Comparison of ENCODE assay signal across 8 cellular contexts in genomic region chr9:128550770-128551651, GRCh38. TPM values are rescaled to one million over a fixed set of nuclear protein-coding genes. Genes with fewer than 3 reads are reported as not detected.
A peak's percentile ranks its signal among the peaks of the same experiment; 100 is the strongest.
DNase-seq lines count a peak whose midpoint lies in the region; ATAC-seq and TF ChIP-seq lines count a peak whose summit lies in the region.

No MANE protein-coding gene starts in this region.

- H3K4me3 ChIP-seq in heart right ventricle (peak overlapping the region in 9 of 10 donors; percentile 88 to 100 (median 97)), ovary (no peak overlapping the region)

- no peak for DNase-seq in activated naive CD4-positive, alpha-beta T cell (lab: John Stamatoyannopoulos, UW)
- peak; percentile 41 to 49 for DNase-seq in heart right ventricle
- peak; percentile 16 to 47 (median 40) for DNase-seq in ovary
- no peak for DNase-seq in LoVo (ENCODE audit: low spot score)

- H3K4me1 ChIP-seq in heart right ventricle = peaks cover 9 to 60% (median 48%) of the 10 kb centered on the region in 9 donors
- peaks cover 8% of the 10 kb centered on the region for H3K4me1 ChIP-seq in ovary (ENCODE audit: insufficient read depth)

- no peaks in the 10 kb centered on the region for H3K27me3 ChIP-seq in heart right ventricle
- no peaks in the 10 kb centered on the region for H3K27me3 ChIP-seq in ovary

- no peak for ATAC-seq in activated T-helper 17 cell treated with anti-CD3 and anti-CD28 coated beads, Interleukin-2, amount 50 U/mL, for 72 hours (replicated peaks)
- ATAC-seq in heart right ventricle (peak; percentile 0 to 51 (median 20)), HG02870 (IDR thresholded peaks at IDR 0.05; ENCODE audit: unreplicated experiment) (no peak), GM18858 (IDR thresholded peaks at IDR 0.05; ENCODE audit: unreplicated experiment) (no peak)

- H3K9me3 ChIP-seq in heart right ventricle (no peaks in the 10 kb centered on the region), ovary (no peaks in the 10 kb centered on the region)

- TF ChIP-seq EP300 in ovary (IDR thresholded peaks at IDR 0.05) = no peak

- H3K4me3 Mint-ChIP-seq in activated naive CD4-positive, alpha-beta T cell treated with anti-CD3 and anti-CD28 coated beads, Interleukin-2, amount 50 U/mL, for 24 hours = peak overlapping the region; percentile 11
- H3K4me3 Mint-ChIP-seq in activated T-helper 17 cell treated with anti-CD3 and anti-CD28 coated beads, Interleukin-2, amount 50 U/mL, for 72 hours = peak overlapping the region; percentile 90

- H3K27me3 Mint-ChIP-seq in activated naive CD4-positive, alpha-beta T cell treated with anti-CD3 and anti-CD28 coated beads, Interleukin-2, amount 50 U/mL, for 24 hours = no peaks in the 10 kb centered on the region
- H3K27me3 Mint-ChIP-seq in activated T-helper 17 cell treated with anti-CD3 and anti-CD28 coated beads, Interleukin-2, amount 50 U/mL, for 72 hours = no peaks in the 10 kb centered on the region

- intact Hi-C loops in heart right ventricle (cut with DNase I) = loop anchor here in 4 of 10 donors (5.0 to 10.0 kb wide), 5 partner anchors 49 to 186 kb away; partner anchors contain the start of genes ODF2 (in 3 of the 4) and GLE1 (in 2 of the 4)
- intact Hi-C loops in ovary (cut with DNase I) = loop anchor here in 1 of 4 donors (5.0 kb wide), 1 partner anchor 189 kb away; no protein-coding TSS in a partner anchor

- H3K9me3 Mint-ChIP-seq in activated naive CD4-positive, alpha-beta T cell treated with anti-CD3 and anti-CD28 coated beads, Interleukin-2, amount 50 U/mL, for 24 hours = no peaks in the 10 kb centered on the region
- H3K9me3 Mint-ChIP-seq in activated T-helper 17 cell treated with anti-CD3 and anti-CD28 coated beads, Interleukin-2, amount 50 U/mL, for 72 hours = no peaks in the 10 kb centered on the region

- peak overlapping the region; percentile 77 for H3K27ac Mint-ChIP-seq in activated naive CD4-positive, alpha-beta T cell treated with anti-CD3 and anti-CD28 coated beads, Interleukin-2, amount 50 U/mL, for 24 hours
- H3K27ac Mint-ChIP-seq in activated T-helper 17 cell treated with anti-CD3 and anti-CD28 coated beads, Interleukin-2, amount 50 U/mL, for 72 hours = peak overlapping the region; percentile 91

- H3K27ac ChIP-seq in heart right ventricle (peak overlapping the region; percentile 94 to 100 (median 99)), ovary (peak overlapping the region; percentile 70 to 88)

- no peak for TF ChIP-seq CTCF in heart right ventricle (IDR thresholded peaks at IDR 0.05)
- no peak for TF ChIP-seq CTCF in ovary (IDR thresholded peaks at IDR 0.05)

- H3K4me1 Mint-ChIP-seq in activated naive CD4-positive, alpha-beta T cell treated with anti-CD3 and anti-CD28 coated beads, Interleukin-2, amount 50 U/mL, for 24 hours = peaks cover 28% of the 10 kb centered on the region
- peaks cover 17% of the 10 kb centered on the region for H3K4me1 Mint-ChIP-seq in activated T-helper 17 cell treated with anti-CD3 and anti-CD28 coated beads, Interleukin-2, amount 50 U/mL, for 72 hours

- 26 to 31% methylated on average over 11 of the region's 11 CpGs for WGBS in heart right ventricle, 2 donors
- 12 to 15% (median 13%) methylated on average over 11 of the region's 11 CpGs for WGBS in ovary, 3 donors

- H3K36me3 Mint-ChIP-seq in activated naive CD4-positive, alpha-beta T cell treated with anti-CD3 and anti-CD28 coated beads, Interleukin-2, amount 50 U/mL, for 24 hours = no peaks in the 10 kb centered on the region
- no peaks in the 10 kb centered on the region for H3K36me3 Mint-ChIP-seq in activated T-helper 17 cell treated with anti-CD3 and anti-CD28 coated beads, Interleukin-2, amount 50 U/mL, for 72 hours (ENCODE audit: low read depth)

- H3K36me3 ChIP-seq in heart right ventricle (no peaks in the 10 kb centered on the region), ovary (no peaks in the 10 kb centered on the region)

- no peak for TF ChIP-seq POLR2A in ovary (IDR thresholded peaks at IDR 0.05)

RNA-seq across cellular contexts. Expression of gene SPTAN1, which starts 1.4 kb away (rescaled TPM):
- 100 to 1,000 TPM; 294 to 337 TPM for total RNA-seq in activated T-helper 17 cell treated with anti-CD3 and anti-CD28 coated beads, Interleukin-2, amount 50 U/mL, for 72 hours
- total RNA-seq in heart right ventricle (100 to 1,000 TPM; 250 to 449 (median 379) TPM), ovary (100 to 1,000 TPM; 140 to 301 (median 261) TPM)
- polyA plus RNA-seq in heart right ventricle (100 to 1,000 TPM; 119 to 177 TPM), ovary (100 to 1,000 TPM; 120 to 241 TPM)

RNA-seq across cellular contexts. Expression of gene GLE1, which starts 46.5 kb away (rescaled TPM):
- total RNA-seq in activated T-helper 17 cell treated with anti-CD3 and anti-CD28 coated beads, Interleukin-2, amount 50 U/mL, for 72 hours = 10 to 100 TPM; 53.6 TPM
- 10 to 100 TPM; 15.0 to 24.5 (median 19.9) TPM for total RNA-seq in heart right ventricle
- 10 to 100 TPM; 10.5 to 12.4 TPM for polyA plus RNA-seq in heart right ventricle
- total RNA-seq in ovary = 10 to 100 TPM; 12.4 to 20.2 (median 19.0) TPM
- 10 to 100 TPM; 14.0 to 28.2 TPM for polyA plus RNA-seq in ovary

Comparison
In these comparisons a context has a peak if more than half of its experiments do, and no peak if none do; other contexts are left out.
1. DNase-seq: peak in heart right ventricle (2 of 2) and ovary (5 of 5); none in activated naive CD4-positive, alpha-beta T cell (0 of 4) and LoVo (single experiment).
2. ATAC-seq: peak in heart right ventricle (8 of 8); none in activated T-helper 17 cell treated with anti-CD3 and anti-CD28 coated beads, Interleukin-2, amount 50 U/mL, for 72 hours (single experiment), HG02870 (single experiment) and GM18858 (single experiment).